8 cellular contexts compared by ENCODE assay signal in genomic region chr4:177441803-177442622, GRCh38. TPM values are rescaled to one million over a fixed set of nuclear protein-coding genes. Genes with fewer than 3 reads are reported as not detected.
DNase-seq lines count a peak whose midpoint lies in the region; ATAC-seq and TF ChIP-seq lines count a peak whose summit lies in the region.

Gene AGA (minus strand): TSS chr4:177442437. CDS start chr4:177442375, 62 bp downstream.

- TF ChIP-seq POLR2A in uterus (IDR thresholded peaks at IDR 0.05), result peak; percentile 48 to 59

- H3K27ac ChIP-seq in right atrium auricular region, result peak within 1 kb of the TSS; percentile 93 to 94
- H3K27ac ChIP-seq in uterus, result peak within 1 kb of the TSS; percentile 93 to 96

- intact Hi-C loops in uterus (cut with DNase I; ENCODE audit: low total_unique reads), result no loop called here

- H3K4me3 ChIP-seq in right atrium auricular region (peak within 1 kb of the TSS; percentile 63 to 69), uterus (peak within 1 kb of the TSS; percentile 57 to 58)

- H3K27me3 ChIP-seq in right atrium auricular region (no peaks in the 10 kb centered on the region), uterus (no peaks in the 10 kb centered on the region)

- in situ Hi-C loops in GM13977 (cut with MboI; ENCODE audit: low pct_unique_long_range_greater_than_20kb, low sequenced_read_pairs, unreplicated experiment), result no loop called here

- peak; percentile 84 for ATAC-seq in HG02852 (IDR thresholded peaks at IDR 0.05; ENCODE audit: unreplicated experiment)

- TF ChIP-seq CTCF in GM13977 (IDR thresholded peaks at IDR 0.05; ENCODE audit: extremely low read depth, insufficient read depth, missing control alignments) (no peak), right atrium auricular region (IDR thresholded peaks at IDR 0.05) (peak in 1 of 2 donors; percentile 33), uterus (IDR thresholded peaks at IDR 0.05) (peak in 2 of 4 experiments; percentile 4 to 6)

- no peaks in the 10 kb centered on the region for H3K36me3 ChIP-seq in right atrium auricular region
- H3K36me3 ChIP-seq in uterus, result no peaks in the 10 kb centered on the region

- DNase-seq in GM13977 (ENCODE audit: low spot score) (peak; percentile 94), NCI-H146 (lab: John Stamatoyannopoulos, UW) (peak; percentile 90), T-helper 2 cell (peak; percentile 84 to 98 (median 93)), anterior cingulate cortex (lab: John Stamatoyannopoulos, UW) (peak; percentile 47 to 96 (median 91)), right atrium auricular region (ENCODE audit: low spot score) (peak; percentile 95), pulmonary artery endothelial cell (ENCODE audit: low read depth, low spot score) (peak; percentile 79), uterus (peak; percentile 96)

- H3K9me3 ChIP-seq in right atrium auricular region, result no peaks in the 10 kb centered on the region
- H3K9me3 ChIP-seq in uterus, result no peaks in the 10 kb centered on the region

- peaks cover 0 to 14% of the 10 kb centered on the region in 2 donors for H3K4me1 ChIP-seq in right atrium auricular region
- H3K4me1 ChIP-seq in uterus, result peaks cover 0 to 5% of the 10 kb centered on the region in 2 donors

RNA-seq across cellular contexts. Expression of gene AGA, which starts in this region (rescaled TPM):
- total RNA-seq in right atrium auricular region (10 to 100 TPM in 1 of 2 donors, 1 to 10 TPM in 1; 5.4 to 14.5 TPM), pulmonary artery endothelial cell (20.3 and 35.4 TPM in 2 replicates), uterus (10 to 100 TPM in 1 of 4 donors, 1 to 10 TPM in 3; 2.3 to 38.0 (median 6.8) TPM)

Comparison
In these comparisons a context has a peak if more than half of its experiments do, and no peak if none do; other contexts are left out.
1. Peak in every context shown above with its lines: DNase-seq, ATAC-seq, H3K4me3 ChIP-seq and H3K27ac ChIP-seq.